In genomic region chr11:32472226-32472625, GRCh38 we compare ENCODE assay signal across 31 cellular contexts. TPM values are rescaled to one million over a fixed set of nuclear protein-coding genes. Genes with fewer than 3 reads are reported as not detected.
"Had no signal": no experiment of that assay in that cellular context is flagged by ENCODE, and none has a peak within 500 bp of the region (broad histone marks: within the 10 kb centered on the region; RNA-seq: fewer than 3 reads in every experiment).

No MANE protein-coding gene starts in this region.

- H3K9me3 Mint-ChIP-seq: activated B cell treated with CpG ODN at 0.5 μM for 24 hours; activated CD4-positive, alpha-beta memory T cell treated with anti-CD3 and anti-CD28 coated beads for 36 hours; activated naive CD4-positive, alpha-beta T cell treated with anti-CD3 and anti-CD28 coated beads, Interleukin-2, amount 10 ng/mL, durations not matched to agents 7 days and 5 days; activated naive CD8-positive, alpha-beta T cell treated with anti-CD3 and anti-CD28 coated beads, Interleukin-2, amount 50 U/mL, for 24 hours; activated T-cell treated with anti-CD3 and anti-CD28 coated beads, Interleukin-2, amount 50 U/mL, for 4 hours; activated T-helper 1 cell treated with anti-CD3 and anti-CD28 coated beads, Interleukin-12 subunit alpha, Interleukin-12 subunit beta, Interleukin-2, Interleukin-4 antibody, amounts not matched to agents 30 ng/mL and 10 ng/mL and 1 ng/mL, durations not matched to agents 14 hours and 24 hours and 36 hours; T-helper 2 cell treated with Interferon-gamma antibody and Interleukin-4, amounts not matched to agents 5 μg/mL and 100 μg/mL, for 36 hours had no signal

- H3K4me3 ChIP-seq: SJSA1 had no signal

- H3K4me1 Mint-ChIP-seq: activated B cell treated with CpG ODN at 0.5 μM for 24 hours; activated naive CD4-positive, alpha-beta T cell treated with anti-CD3 and anti-CD28 coated beads, Interleukin-2, amount 10 ng/mL, durations not matched to agents 7 days and 5 days; activated naive CD8-positive, alpha-beta T cell treated with anti-CD3 and anti-CD28 coated beads, Interleukin-2, amount 50 U/mL, for 24 hours had no signal

- FAIRE-seq: bronchial epithelial cell had no signal

- H3K36me3 Mint-ChIP-seq: activated CD4-positive, alpha-beta memory T cell treated with anti-CD3 and anti-CD28 coated beads for 36 hours; activated naive CD4-positive, alpha-beta T cell treated with anti-CD3 and anti-CD28 coated beads, Interleukin-2, amount 10 ng/mL, durations not matched to agents 7 days and 5 days; activated naive CD8-positive, alpha-beta T cell; brain had no signal

- H3K27me3 Mint-ChIP-seq: brain had no signal

- H3K9me3 ChIP-seq: SJSA1 had no signal

- H3K27ac Mint-ChIP-seq: activated B cell treated with CpG ODN at 0.5 μM for 24 hours; activated CD4-positive, alpha-beta memory T cell treated with anti-CD3 and anti-CD28 coated beads for 36 hours; activated naive CD4-positive, alpha-beta T cell treated with anti-CD3 and anti-CD28 coated beads, Interleukin-2, amount 10 ng/mL, durations not matched to agents 7 days and 5 days; activated naive CD8-positive, alpha-beta T cell; activated naive CD8-positive, alpha-beta T cell treated with anti-CD3 and anti-CD28 coated beads, Interleukin-2, amount 50 U/mL, for 24 hours; activated T-helper 1 cell treated with anti-CD3 and anti-CD28 coated beads, Interleukin-12 subunit alpha, Interleukin-12 subunit beta, Interleukin-2, Interleukin-4 antibody, amounts not matched to agents 30 ng/mL and 10 ng/mL and 1 ng/mL, durations not matched to agents 14 hours and 24 hours and 36 hours; T-helper 2 cell treated with Interferon-gamma antibody and Interleukin-4, amounts not matched to agents 5 μg/mL and 100 μg/mL, for 36 hours had no signal

- DNase-seq: activated B cell treated with CpG ODN at 0.5 μM for 24 hours; activated CD4-positive, alpha-beta memory T cell treated with anti-CD3 and anti-CD28 coated beads for 36 hours; activated CD4-positive, alpha-beta T cell treated with anti-CD3 and anti-CD28 coated beads for 4 hours; activated CD4-positive, alpha-beta T cell treated with anti-CD3 and anti-CD28 coated beads, Interleukin-2, amount 50 U/mL, for 1 hour; activated CD4-positive, CD25-positive, alpha-beta regulatory T cell treated with anti-CD3 and anti-CD28 coated beads, Interleukin-2, amount 50 U/mL, for 72 hours; activated CD8-positive, alpha-beta memory T cell treated with anti-CD3 and anti-CD28 coated beads, Interleukin-2, amount 50 U/mL, for 4 hours; activated naive CD4-positive, alpha-beta T cell treated with anti-CD3 and anti-CD28 coated beads, Interleukin-2, amount 10 ng/mL, durations not matched to agents 7 days and 5 days; activated naive CD8-positive, alpha-beta T cell treated with anti-CD3 and anti-CD28 coated beads, Interleukin-2, amount 50 U/mL, for 24 hours; activated T-cell treated with anti-CD3 and anti-CD28 coated beads for 4 hours; activated T-cell treated with anti-CD3 and anti-CD28 coated beads, Interleukin-2, amount 50 U/mL, for 4 hours; anterior cingulate cortex; caudate nucleus; cerebellar nuclear complex; Kasumi-1; KG1; NCI-H1105; NCI-H1417 treated with DMSO at 0.1 percent for 48 hours; NCI-H1930; NCI-H2081 treated with DMSO at 0.1 percent for 48 hours; NCI-H345; NCI-H524 treated with DMSO at 0.1 percent for 48 hours; RPMI8226; SHP77 treated with DMSO at 0.1 percent for 48 hours had no signal

- H3K36me3 ChIP-seq: SJSA1 had no signal

- ATAC-seq: activated naive CD8-positive, alpha-beta T cell treated with anti-CD3 and anti-CD28 coated beads, Interleukin-2, amount 50 U/mL, for 24 hours; activated T-cell treated with anti-CD3 and anti-CD28 coated beads, Interleukin-2, amount 50 U/mL, for 4 hours had no signal

- H3K4me3 Mint-ChIP-seq: activated B cell treated with CpG ODN at 0.5 μM for 24 hours; activated CD4-positive, alpha-beta memory T cell treated with anti-CD3 and anti-CD28 coated beads for 36 hours; activated naive CD4-positive, alpha-beta T cell treated with anti-CD3 and anti-CD28 coated beads, Interleukin-2, amount 10 ng/mL, durations not matched to agents 7 days and 5 days; activated naive CD8-positive, alpha-beta T cell; activated naive CD8-positive, alpha-beta T cell treated with anti-CD3 and anti-CD28 coated beads, Interleukin-2, amount 50 U/mL, for 24 hours; activated T-cell treated with anti-CD3 and anti-CD28 coated beads, Interleukin-2, amount 50 U/mL, for 4 hours; activated T-helper 1 cell treated with anti-CD3 and anti-CD28 coated beads, Interleukin-12 subunit alpha, Interleukin-12 subunit beta, Interleukin-2, Interleukin-4 antibody, amounts not matched to agents 30 ng/mL and 10 ng/mL and 1 ng/mL, durations not matched to agents 14 hours and 24 hours and 36 hours; brain; T-helper 2 cell treated with Interferon-gamma antibody and Interleukin-4, amounts not matched to agents 5 μg/mL and 100 μg/mL, for 36 hours had no signal

- H3K27me3 ChIP-seq: SJSA1 had no signal

- H3K27ac ChIP-seq: SJSA1, VCaP had no signal

- H3K4me1 ChIP-seq: SJSA1 had no signal

RNA-seq across cellular contexts. Expression of gene WT1, which starts 36.9 kb away (rescaled TPM):
- total RNA-seq: activated B cell treated with CpG ODN at 0.5 μM for 24 hours; activated CD4-positive, alpha-beta memory T cell treated with anti-CD3 and anti-CD28 coated beads for 36 hours; activated T-helper 1 cell treated with anti-CD3 and anti-CD28 coated beads, Interleukin-12 subunit alpha, Interleukin-12 subunit beta, Interleukin-2, Interleukin-4 antibody, amounts not matched to agents 30 ng/mL and 10 ng/mL and 1 ng/mL, durations not matched to agents 14 hours and 24 hours and 36 hours; bronchial epithelial cell; SJSA1; T-helper 1 cell treated with Interleukin-12 subunit alpha and Interleukin-12 subunit beta and Interleukin-4 antibody, amounts not matched to agents 30 ng/mL and 1 ng/mL, for 36 hours had no signal
